Comparison of ENCODE assay signal across 1 cellular context in the genomic region with DNA sequence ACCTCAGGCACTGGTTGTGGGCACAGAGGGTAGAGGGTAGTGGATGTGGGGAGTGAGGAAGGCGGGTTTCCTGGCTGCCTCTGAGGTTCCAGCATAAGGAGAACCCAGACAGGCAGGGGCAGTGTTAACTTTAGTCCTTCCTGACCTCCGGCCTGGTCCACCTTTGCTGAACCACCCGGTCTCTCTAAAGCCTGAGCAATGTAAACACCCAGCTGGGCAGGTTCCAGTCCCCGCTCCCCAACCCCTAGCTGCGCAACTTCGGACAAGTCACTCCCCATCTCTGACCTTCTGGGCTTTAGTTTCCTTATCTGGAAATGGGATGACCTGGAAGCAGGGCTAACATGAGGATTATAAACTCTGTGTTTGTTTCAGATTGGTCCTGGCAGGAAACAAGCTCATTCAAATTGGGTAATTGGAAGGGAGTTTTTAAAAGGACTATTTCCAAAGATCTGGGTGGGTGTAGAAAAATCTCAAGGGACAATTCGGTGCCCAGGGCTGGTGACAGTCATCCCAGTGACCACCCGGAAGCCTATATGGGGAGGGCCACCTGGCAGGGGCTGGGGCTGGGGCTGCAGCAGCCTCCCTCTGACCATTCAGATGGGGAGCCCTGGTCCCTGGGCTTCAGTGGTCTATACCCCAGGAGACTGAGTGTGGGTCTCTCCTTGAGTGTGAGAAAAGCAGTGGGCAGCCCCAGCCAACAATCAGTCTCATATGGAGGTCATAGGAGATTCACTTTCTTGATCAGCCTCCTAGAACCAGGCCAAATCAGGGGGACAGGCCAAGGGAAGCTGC.
TF ChIP-seq lines count a peak whose summit lies in the region.

No MANE protein-coding gene starts in this region.

TF ChIP-seq in HepG2, 621 proteins besides CTCF, POLR2A, EP300 and RAD21 (continued from another document and continues in another):
- TF ChIP-seq, protein P1, sequence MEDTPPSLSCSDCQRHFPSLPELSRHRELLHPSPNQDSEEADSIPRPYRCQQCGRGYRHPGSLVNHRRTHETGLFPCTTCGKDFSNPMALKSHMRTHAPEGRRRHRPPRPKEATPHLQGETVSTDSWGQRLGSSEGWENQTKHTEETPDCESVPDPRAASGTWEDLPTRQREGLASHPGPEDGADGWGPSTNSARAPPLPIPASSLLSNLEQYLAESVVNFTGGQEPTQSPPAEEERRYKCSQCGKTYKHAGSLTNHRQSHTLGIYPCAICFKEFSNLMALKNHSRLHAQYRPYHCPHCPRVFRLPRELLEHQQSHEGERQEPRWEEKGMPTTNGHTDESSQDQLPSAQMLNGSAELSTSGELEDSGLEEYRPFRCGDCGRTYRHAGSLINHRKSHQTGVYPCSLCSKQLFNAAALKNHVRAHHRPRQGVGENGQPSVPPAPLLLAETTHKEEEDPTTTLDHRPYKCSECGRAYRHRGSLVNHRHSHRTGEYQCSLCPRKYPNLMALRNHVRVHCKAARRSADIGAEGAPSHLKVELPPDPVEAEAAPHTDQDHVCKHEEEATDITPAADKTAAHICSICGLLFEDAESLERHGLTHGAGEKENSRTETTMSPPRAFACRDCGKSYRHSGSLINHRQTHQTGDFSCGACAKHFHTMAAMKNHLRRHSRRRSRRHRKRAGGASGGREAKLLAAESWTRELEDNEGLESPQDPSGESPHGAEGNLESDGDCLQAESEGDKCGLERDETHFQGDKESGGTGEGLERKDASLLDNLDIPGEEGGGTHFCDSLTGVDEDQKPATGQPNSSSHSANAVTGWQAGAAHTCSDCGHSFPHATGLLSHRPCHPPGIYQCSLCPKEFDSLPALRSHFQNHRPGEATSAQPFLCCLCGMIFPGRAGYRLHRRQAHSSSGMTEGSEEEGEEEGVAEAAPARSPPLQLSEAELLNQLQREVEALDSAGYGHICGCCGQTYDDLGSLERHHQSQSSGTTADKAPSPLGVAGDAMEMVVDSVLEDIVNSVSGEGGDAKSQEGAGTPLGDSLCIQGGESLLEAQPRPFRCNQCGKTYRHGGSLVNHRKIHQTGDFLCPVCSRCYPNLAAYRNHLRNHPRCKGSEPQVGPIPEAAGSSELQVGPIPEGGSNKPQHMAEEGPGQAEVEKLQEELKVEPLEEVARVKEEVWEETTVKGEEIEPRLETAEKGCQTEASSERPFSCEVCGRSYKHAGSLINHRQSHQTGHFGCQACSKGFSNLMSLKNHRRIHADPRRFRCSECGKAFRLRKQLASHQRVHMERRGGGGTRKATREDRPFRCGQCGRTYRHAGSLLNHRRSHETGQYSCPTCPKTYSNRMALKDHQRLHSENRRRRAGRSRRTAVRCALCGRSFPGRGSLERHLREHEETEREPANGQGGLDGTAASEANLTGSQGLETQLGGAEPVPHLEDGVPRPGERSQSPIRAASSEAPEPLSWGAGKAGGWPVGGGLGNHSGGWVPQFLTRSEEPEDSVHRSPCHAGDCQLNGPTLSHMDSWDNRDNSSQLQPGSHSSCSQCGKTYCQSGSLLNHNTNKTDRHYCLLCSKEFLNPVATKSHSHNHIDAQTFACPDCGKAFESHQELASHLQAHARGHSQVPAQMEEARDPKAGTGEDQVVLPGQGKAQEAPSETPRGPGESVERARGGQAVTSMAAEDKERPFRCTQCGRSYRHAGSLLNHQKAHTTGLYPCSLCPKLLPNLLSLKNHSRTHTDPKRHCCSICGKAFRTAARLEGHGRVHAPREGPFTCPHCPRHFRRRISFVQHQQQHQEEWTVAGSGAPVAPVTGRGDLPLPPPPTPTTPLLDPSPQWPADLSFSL (CRISPR knock-in tag; IDR thresholded peaks at IDR 0.05): no peak
- no peak for TF ChIP-seq SNRNP70 (IDR thresholded peaks at IDR 0.05; ENCODE audit: low read depth, low read length)
- TF ChIP-seq HMG20A (CRISPR knock-in tag; IDR thresholded peaks at IDR 0.05; ENCODE audit: borderline replicate concordance): no peak
- TF ChIP-seq NFKB2 (CRISPR knock-in tag; IDR thresholded peaks at IDR 0.05; ENCODE audit: borderline replicate concordance): no peak
- TF ChIP-seq HHEX (CRISPR knock-in tag; IDR thresholded peaks at IDR 0.05): no peak
- no peak for TF ChIP-seq ZNF780A (CRISPR knock-in tag; IDR thresholded peaks at IDR 0.05)
- no peak for TF ChIP-seq CREB1 (IDR thresholded peaks at IDR 0.05)
- no peak for TF ChIP-seq CREB1 (CRISPR knock-in tag; IDR thresholded peaks at IDR 0.05)
- 0 out of 2 replicates have a peak, but pooled peaks have one; percentile 29 for TF ChIP-seq ZSCAN29 (CRISPR knock-in tag; conservative IDR thresholded peaks at IDR 0.05)
- TF ChIP-seq, protein P2, sequence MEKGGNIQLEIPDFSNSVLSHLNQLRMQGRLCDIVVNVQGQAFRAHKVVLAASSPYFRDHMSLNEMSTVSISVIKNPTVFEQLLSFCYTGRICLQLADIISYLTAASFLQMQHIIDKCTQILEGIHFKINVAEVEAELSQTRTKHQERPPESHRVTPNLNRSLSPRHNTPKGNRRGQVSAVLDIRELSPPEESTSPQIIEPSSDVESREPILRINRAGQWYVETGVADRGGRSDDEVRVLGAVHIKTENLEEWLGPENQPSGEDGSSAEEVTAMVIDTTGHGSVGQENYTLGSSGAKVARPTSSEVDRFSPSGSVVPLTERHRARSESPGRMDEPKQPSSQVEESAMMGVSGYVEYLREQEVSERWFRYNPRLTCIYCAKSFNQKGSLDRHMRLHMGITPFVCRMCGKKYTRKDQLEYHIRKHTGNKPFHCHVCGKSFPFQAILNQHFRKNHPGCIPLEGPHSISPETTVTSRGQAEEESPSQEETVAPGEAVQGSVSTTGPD (CRISPR knock-in tag; IDR thresholded peaks at IDR 0.05): no peak
- TF ChIP-seq ZNF468 (CRISPR knock-in tag; IDR thresholded peaks at IDR 0.05): no peak
- TF ChIP-seq, protein P3, sequence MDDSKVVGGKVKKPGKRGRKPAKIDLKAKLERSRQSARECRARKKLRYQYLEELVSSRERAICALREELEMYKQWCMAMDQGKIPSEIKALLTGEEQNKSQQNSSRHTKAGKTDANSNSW (CRISPR knock-in tag; IDR thresholded peaks at IDR 0.05; ENCODE audit: borderline replicate concordance): no peak
- TF ChIP-seq, protein P4, sequence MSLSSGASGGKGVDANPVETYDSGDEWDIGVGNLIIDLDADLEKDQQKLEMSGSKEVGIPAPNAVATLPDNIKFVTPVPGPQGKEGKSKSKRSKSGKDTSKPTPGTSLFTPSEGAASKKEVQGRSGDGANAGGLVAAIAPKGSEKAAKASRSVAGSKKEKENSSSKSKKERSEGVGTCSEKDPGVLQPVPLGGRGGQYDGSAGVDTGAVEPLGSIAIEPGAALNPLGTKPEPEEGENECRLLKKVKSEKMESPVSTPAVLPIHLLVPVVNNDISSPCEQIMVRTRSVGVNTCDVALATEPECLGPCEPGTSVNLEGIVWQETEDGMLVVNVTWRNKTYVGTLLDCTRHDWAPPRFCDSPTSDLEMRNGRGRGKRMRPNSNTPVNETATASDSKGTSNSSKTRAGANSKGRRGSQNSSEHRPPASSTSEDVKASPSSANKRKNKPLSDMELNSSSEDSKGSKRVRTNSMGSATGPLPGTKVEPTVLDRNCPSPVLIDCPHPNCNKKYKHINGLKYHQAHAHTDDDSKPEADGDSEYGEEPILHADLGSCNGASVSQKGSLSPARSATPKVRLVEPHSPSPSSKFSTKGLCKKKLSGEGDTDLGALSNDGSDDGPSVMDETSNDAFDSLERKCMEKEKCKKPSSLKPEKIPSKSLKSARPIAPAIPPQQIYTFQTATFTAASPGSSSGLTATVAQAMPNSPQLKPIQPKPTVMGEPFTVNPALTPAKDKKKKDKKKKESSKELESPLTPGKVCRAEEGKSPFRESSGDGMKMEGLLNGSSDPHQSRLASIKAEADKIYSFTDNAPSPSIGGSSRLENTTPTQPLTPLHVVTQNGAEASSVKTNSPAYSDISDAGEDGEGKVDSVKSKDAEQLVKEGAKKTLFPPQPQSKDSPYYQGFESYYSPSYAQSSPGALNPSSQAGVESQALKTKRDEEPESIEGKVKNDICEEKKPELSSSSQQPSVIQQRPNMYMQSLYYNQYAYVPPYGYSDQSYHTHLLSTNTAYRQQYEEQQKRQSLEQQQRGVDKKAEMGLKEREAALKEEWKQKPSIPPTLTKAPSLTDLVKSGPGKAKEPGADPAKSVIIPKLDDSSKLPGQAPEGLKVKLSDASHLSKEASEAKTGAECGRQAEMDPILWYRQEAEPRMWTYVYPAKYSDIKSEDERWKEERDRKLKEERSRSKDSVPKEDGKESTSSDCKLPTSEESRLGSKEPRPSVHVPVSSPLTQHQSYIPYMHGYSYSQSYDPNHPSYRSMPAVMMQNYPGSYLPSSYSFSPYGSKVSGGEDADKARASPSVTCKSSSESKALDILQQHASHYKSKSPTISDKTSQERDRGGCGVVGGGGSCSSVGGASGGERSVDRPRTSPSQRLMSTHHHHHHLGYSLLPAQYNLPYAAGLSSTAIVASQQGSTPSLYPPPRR (CRISPR knock-in tag; IDR thresholded peaks at IDR 0.05; ENCODE audit: borderline replicate concordance): peak; percentile 78
- TF ChIP-seq DMAP1 (CRISPR knock-in tag; IDR thresholded peaks at IDR 0.05): no peak
- TF ChIP-seq ZNF549 (CRISPR knock-in tag; IDR thresholded peaks at IDR 0.05): no peak
- no peak for TF ChIP-seq CEBPB (IDR thresholded peaks at IDR 0.05; ENCODE audit: borderline replicate concordance, low read depth, low read length)
- TF ChIP-seq, protein P5, sequence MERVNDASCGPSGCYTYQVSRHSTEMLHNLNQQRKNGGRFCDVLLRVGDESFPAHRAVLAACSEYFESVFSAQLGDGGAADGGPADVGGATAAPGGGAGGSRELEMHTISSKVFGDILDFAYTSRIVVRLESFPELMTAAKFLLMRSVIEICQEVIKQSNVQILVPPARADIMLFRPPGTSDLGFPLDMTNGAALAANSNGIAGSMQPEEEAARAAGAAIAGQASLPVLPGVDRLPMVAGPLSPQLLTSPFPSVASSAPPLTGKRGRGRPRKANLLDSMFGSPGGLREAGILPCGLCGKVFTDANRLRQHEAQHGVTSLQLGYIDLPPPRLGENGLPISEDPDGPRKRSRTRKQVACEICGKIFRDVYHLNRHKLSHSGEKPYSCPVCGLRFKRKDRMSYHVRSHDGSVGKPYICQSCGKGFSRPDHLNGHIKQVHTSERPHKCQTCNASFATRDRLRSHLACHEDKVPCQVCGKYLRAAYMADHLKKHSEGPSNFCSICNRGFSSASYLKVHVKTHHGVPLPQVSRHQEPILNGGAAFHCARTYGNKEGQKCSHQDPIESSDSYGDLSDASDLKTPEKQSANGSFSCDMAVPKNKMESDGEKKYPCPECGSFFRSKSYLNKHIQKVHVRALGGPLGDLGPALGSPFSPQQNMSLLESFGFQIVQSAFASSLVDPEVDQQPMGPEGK (CRISPR knock-in tag; IDR thresholded peaks at IDR 0.05): peak; percentile 36; the same call in 1 of the 2 replicates
- TF ChIP-seq PPARG (CRISPR knock-in tag; conservative IDR thresholded peaks at IDR 0.05): peak; percentile 76; the same call in 1 of the 2 replicates
- TF ChIP-seq SOX6 (IDR thresholded peaks at IDR 0.05): no peak
- peak; percentile 34; the same call in 1 of the 2 replicates for TF ChIP-seq SOX6 (CRISPR knock-in tag; IDR thresholded peaks at IDR 0.05)
- no peak for TF ChIP-seq HDAC6 (IDR thresholded peaks at IDR 0.05; ENCODE audit: low read depth, low read length)
- no peak for TF ChIP-seq NKX3-1 (CRISPR knock-in tag; IDR thresholded peaks at IDR 0.05)
- TF ChIP-seq, protein P6, sequence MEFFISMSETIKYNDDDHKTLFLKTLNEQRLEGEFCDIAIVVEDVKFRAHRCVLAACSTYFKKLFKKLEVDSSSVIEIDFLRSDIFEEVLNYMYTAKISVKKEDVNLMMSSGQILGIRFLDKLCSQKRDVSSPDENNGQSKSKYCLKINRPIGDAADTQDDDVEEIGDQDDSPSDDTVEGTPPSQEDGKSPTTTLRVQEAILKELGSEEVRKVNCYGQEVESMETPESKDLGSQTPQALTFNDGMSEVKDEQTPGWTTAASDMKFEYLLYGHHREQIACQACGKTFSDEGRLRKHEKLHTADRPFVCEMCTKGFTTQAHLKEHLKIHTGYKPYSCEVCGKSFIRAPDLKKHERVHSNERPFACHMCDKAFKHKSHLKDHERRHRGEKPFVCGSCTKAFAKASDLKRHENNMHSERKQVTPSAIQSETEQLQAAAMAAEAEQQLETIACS (CRISPR knock-in tag; IDR thresholded peaks at IDR 0.05): no peak
- TF ChIP-seq FOXM1 (CRISPR knock-in tag; IDR thresholded peaks at IDR 0.05): no peak
- TF ChIP-seq, protein P7, sequence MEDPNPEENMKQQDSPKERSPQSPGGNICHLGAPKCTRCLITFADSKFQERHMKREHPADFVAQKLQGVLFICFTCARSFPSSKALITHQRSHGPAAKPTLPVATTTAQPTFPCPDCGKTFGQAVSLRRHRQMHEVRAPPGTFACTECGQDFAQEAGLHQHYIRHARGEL (CRISPR knock-in tag; IDR thresholded peaks at IDR 0.05): no peak
- TF ChIP-seq NFKBIZ (CRISPR knock-in tag; IDR thresholded peaks at IDR 0.05): no peak
- TF ChIP-seq, protein P8, sequence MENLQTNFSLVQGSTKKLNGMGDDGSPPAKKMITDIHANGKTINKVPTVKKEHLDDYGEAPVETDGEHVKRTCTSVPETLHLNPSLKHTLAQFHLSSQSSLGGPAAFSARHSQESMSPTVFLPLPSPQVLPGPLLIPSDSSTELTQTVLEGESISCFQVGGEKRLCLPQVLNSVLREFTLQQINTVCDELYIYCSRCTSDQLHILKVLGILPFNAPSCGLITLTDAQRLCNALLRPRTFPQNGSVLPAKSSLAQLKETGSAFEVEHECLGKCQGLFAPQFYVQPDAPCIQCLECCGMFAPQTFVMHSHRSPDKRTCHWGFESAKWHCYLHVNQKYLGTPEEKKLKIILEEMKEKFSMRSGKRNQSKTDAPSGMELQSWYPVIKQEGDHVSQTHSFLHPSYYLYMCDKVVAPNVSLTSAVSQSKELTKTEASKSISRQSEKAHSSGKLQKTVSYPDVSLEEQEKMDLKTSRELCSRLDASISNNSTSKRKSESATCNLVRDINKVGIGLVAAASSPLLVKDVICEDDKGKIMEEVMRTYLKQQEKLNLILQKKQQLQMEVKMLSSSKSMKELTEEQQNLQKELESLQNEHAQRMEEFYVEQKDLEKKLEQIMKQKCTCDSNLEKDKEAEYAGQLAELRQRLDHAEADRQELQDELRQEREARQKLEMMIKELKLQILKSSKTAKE (CRISPR knock-in tag; IDR thresholded peaks at IDR 0.05; ENCODE audit: borderline replicate concordance): no peak; the same call in 1 of the 2 replicates
- TF ChIP-seq, protein P9, sequence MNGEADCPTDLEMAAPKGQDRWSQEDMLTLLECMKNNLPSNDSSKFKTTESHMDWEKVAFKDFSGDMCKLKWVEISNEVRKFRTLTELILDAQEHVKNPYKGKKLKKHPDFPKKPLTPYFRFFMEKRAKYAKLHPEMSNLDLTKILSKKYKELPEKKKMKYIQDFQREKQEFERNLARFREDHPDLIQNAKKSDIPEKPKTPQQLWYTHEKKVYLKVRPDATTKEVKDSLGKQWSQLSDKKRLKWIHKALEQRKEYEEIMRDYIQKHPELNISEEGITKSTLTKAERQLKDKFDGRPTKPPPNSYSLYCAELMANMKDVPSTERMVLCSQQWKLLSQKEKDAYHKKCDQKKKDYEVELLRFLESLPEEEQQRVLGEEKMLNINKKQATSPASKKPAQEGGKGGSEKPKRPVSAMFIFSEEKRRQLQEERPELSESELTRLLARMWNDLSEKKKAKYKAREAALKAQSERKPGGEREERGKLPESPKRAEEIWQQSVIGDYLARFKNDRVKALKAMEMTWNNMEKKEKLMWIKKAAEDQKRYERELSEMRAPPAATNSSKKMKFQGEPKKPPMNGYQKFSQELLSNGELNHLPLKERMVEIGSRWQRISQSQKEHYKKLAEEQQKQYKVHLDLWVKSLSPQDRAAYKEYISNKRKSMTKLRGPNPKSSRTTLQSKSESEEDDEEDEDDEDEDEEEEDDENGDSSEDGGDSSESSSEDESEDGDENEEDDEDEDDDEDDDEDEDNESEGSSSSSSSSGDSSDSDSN (CRISPR knock-in tag; IDR thresholded peaks at IDR 0.05): peak; percentile 45; the same call in 1 of the 2 replicates
- TF ChIP-seq POLR2AphosphoS2 (IDR thresholded peaks at IDR 0.05; ENCODE audit: low read depth, low read length): no peak
- TF ChIP-seq, protein P10, sequence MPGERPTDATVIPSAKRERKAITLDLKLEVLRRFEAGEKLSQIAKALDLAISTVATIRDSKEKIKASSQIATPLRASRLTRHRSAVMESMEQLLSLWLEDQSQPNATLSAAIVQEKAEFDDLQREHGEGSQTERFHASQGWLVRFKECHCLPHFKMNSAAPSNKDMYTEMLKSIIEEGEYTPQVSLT (CRISPR knock-in tag; IDR thresholded peaks at IDR 0.05; ENCODE audit: borderline replicate concordance, low read depth): no peak
- TF ChIP-seq ATF7-NPFF (CRISPR knock-in tag; IDR thresholded peaks at IDR 0.05; ENCODE audit: low read depth): no peak
